12 cellular contexts compared by ENCODE assay signal in genomic region chr7:100397336-100398081, GRCh38. TPM values are rescaled to one million over a fixed set of nuclear protein-coding genes. Genes with fewer than 3 reads are reported as not detected.
DNase-seq lines count a peak whose midpoint lies in the region; ATAC-seq and TF ChIP-seq lines count a peak whose summit lies in the region.
"Had no signal": no experiment of that assay in that cellular context is flagged by ENCODE, and none has a peak within 500 bp of the region (broad histone marks: within the 10 kb centered on the region; RNA-seq: fewer than 3 reads in every experiment).

No MANE protein-coding gene starts in this region.

- H3K4me1 Mint-ChIP-seq in activated naive CD4-positive, alpha-beta T cell treated with anti-CD3 and anti-CD28 coated beads, Interleukin-2, amount 10 ng/mL, durations not matched to agents 7 days and 5 days: peaks cover 30% of the 10 kb centered on the region
- H3K4me1 Mint-ChIP-seq in stimulated activated effector memory CD8-positive, alpha-beta T cell treated with anti-CD3 and anti-CD28 coated beads, Interleukin-12 subunit alpha, Interleukin-12 subunit beta, amount 100 ng/mL, for 72 hours: peaks cover 22% of the 10 kb centered on the region

- peaks cover 0 to 7% (median 0%) of the 10 kb centered on the region in 4 donors for H3K4me1 ChIP-seq in transverse colon
- H3K4me1 ChIP-seq: uterus had no signal

- H3K27me3 ChIP-seq in brain microvascular endothelial cell (replicated peaks): peaks cover 2% of the 10 kb centered on the region
- no peaks in the 10 kb centered on the region for H3K27me3 ChIP-seq in transverse colon
- H3K27me3 ChIP-seq: uterus had no signal

- in situ Hi-C loops in brain microvascular endothelial cell (cut with HindIII; ENCODE audit: low pct_ligation_motif_present, low sequenced_read_pairs) (no loop called here), transverse colon (cut with MboI; ENCODE audit: low pct_ligation_motif_present in 1 of 4, low pct_unique_long_range_greater_than_20kb in 1 of 4, low sequenced_read_pairs in 3 of 4) (no loop called here)

- H3K27ac ChIP-seq in KOPT-K1 (ENCODE audit: low read depth, low read length, poor library complexity, severe bottlenecking) (peak overlapping the region; percentile 54), brain microvascular endothelial cell (no peak overlapping the region), transverse colon (no peak overlapping the region)
- H3K27ac ChIP-seq: uterus had no signal

- TF ChIP-seq EP300 in transverse colon (IDR thresholded peaks at IDR 0.05; ENCODE audit: low read depth): no peak

- peak overlapping the region; percentile 91 for H3K27ac Mint-ChIP-seq in activated naive CD4-positive, alpha-beta T cell treated with anti-CD3 and anti-CD28 coated beads, Interleukin-2, amount 10 ng/mL, durations not matched to agents 7 days and 5 days
- peak overlapping the region; percentile 80 for H3K27ac Mint-ChIP-seq in stimulated activated effector memory CD8-positive, alpha-beta T cell treated with anti-CD3 and anti-CD28 coated beads, Interleukin-12 subunit alpha, Interleukin-12 subunit beta, amount 100 ng/mL, for 72 hours

- H3K27me3 Mint-ChIP-seq in activated naive CD4-positive, alpha-beta T cell treated with anti-CD3 and anti-CD28 coated beads, Interleukin-2, amount 10 ng/mL, durations not matched to agents 7 days and 5 days: peaks cover 72% of the 10 kb centered on the region

- TF ChIP-seq POLR2A in transverse colon (IDR thresholded peaks at IDR 0.05): no peak

- H3K36me3 ChIP-seq in KOPT-K1 (ENCODE audit: insufficient read depth, low read length) (no peaks in the 10 kb centered on the region), brain microvascular endothelial cell (replicated peaks) (no peaks in the 10 kb centered on the region), transverse colon (no peaks in the 10 kb centered on the region)
- H3K36me3 ChIP-seq: uterus had no signal

- H3K4me3 Mint-ChIP-seq in activated naive CD4-positive, alpha-beta T cell treated with anti-CD3 and anti-CD28 coated beads, Interleukin-2, amount 10 ng/mL, durations not matched to agents 7 days and 5 days: peak overlapping the region; percentile 60
- H3K4me3 Mint-ChIP-seq in stimulated activated effector memory CD8-positive, alpha-beta T cell treated with anti-CD3 and anti-CD28 coated beads, Interleukin-12 subunit alpha, Interleukin-12 subunit beta, amount 100 ng/mL, for 72 hours: peak overlapping the region; percentile 28

- no peak for ATAC-seq in stimulated activated effector memory CD8-positive, alpha-beta T cell treated with anti-CD3 and anti-CD28 coated beads, Interleukin-12 subunit alpha, Interleukin-12 subunit beta, amount 100 ng/mL, for 72 hours
- ATAC-seq in activated CD4-positive, CD25-positive, alpha-beta regulatory T cell treated with anti-CD3 and anti-CD28 coated beads, Interleukin-2, amount 50 U/mL, for 24 hours: no peak

- H3K9me3 Mint-ChIP-seq in activated naive CD4-positive, alpha-beta T cell treated with anti-CD3 and anti-CD28 coated beads, Interleukin-2, amount 10 ng/mL, durations not matched to agents 7 days and 5 days: no peaks in the 10 kb centered on the region
- H3K9me3 Mint-ChIP-seq in stimulated activated effector memory CD8-positive, alpha-beta T cell treated with anti-CD3 and anti-CD28 coated beads, Interleukin-12 subunit alpha, Interleukin-12 subunit beta, amount 100 ng/mL, for 72 hours: no peaks in the 10 kb centered on the region

- 53 to 61% methylated on average over 5 to 13 of the region's 13 CpGs for WGBS in transverse colon (ENCODE audit: low coverage in 1 of 2), 2 donors

- intact Hi-C loops in transverse colon (cut with DNase I; ENCODE audit: low total_unique reads): no loop called here

- H3K9me3 ChIP-seq in KOPT-K1 (ENCODE audit: insufficient read depth, low read length, poor library complexity, severe bottlenecking) (no peaks in the 10 kb centered on the region), transverse colon (no peaks in the 10 kb centered on the region)
- H3K9me3 ChIP-seq: uterus had no signal

- DNase-seq in activated naive CD4-positive, alpha-beta T cell treated with anti-CD3 and anti-CD28 coated beads, Interleukin-2, amount 10 ng/mL, durations not matched to agents 7 days and 5 days: no peak
- DNase-seq in activated naive CD4-positive, alpha-beta T cell (lab: John Stamatoyannopoulos, UW): no peak
- DNase-seq in brain microvascular endothelial cell (no peak), transverse colon (no peak), A172 (ENCODE audit: low spot score) (no peak)
- DNase-seq in stimulated activated effector memory CD8-positive, alpha-beta T cell treated with anti-CD3 and anti-CD28 coated beads, Interleukin-12 subunit alpha, Interleukin-12 subunit beta, amount 100 ng/mL, for 72 hours (ENCODE audit: low spot score in 2 of 2): no peak
- DNase-seq: cortex of kidney, mesendoderm, NCI-H2081 treated with DMSO at 0.1 percent for 48 hours, uterus had no signal

- CTCF ChIA-PET in activated naive CD4-positive, alpha-beta T cell treated with anti-CD3 and anti-CD28 coated beads, Interleukin-2, amount 10 ng/mL, durations not matched to agents 7 days and 5 days (lab: Charles Lee): interaction anchor here (0.9 to 1.6 kb wide), 3 partner anchors 10 to 265 kb away, joined by 3 to 4 read pairs (median 3); no protein-coding TSS in a partner anchor

- H3K4me3 ChIP-seq in brain microvascular endothelial cell (ENCODE audit: low read depth, low read length) (no peak overlapping the region), transverse colon (no peak overlapping the region)
- H3K4me3 ChIP-seq: uterus had no signal

- peaks cover 2% of the 10 kb centered on the region for H3K36me3 Mint-ChIP-seq in activated naive CD4-positive, alpha-beta T cell treated with anti-CD3 and anti-CD28 coated beads, Interleukin-2, amount 10 ng/mL, durations not matched to agents 7 days and 5 days
- H3K36me3 Mint-ChIP-seq in stimulated activated effector memory CD8-positive, alpha-beta T cell treated with anti-CD3 and anti-CD28 coated beads, Interleukin-12 subunit alpha, Interleukin-12 subunit beta, amount 100 ng/mL, for 72 hours: peaks cover 11% of the 10 kb centered on the region

- TF ChIP-seq CTCF in brain microvascular endothelial cell (IDR thresholded peaks at IDR 0.05; ENCODE audit: low read depth, low read length, missing control alignments): peak; percentile 15
- TF ChIP-seq CTCF in transverse colon (IDR thresholded peaks at IDR 0.05): no peak

RNA-seq across cellular contexts. Expression of gene PILRA, which starts 24.2 kb away (rescaled TPM):
- 1 to 10 TPM in 2 of 4 donors, not detected in 2; 1.9 to 4.9 TPM for total RNA-seq in transverse colon
- not detected in 2 replicates for total RNA-seq in A172 (2014; rRNA removed; shearing (Covaris generic))

RNA-seq across cellular contexts. Expression of gene ZCWPW1, which starts 31.0 kb away (rescaled TPM):
- total RNA-seq in transverse colon: 1 to 10 TPM in 1 of 4 donors, under 1 TPM in 2, not detected in 1; 0.68 to 2.4 (median 0.80) TPM
- total RNA-seq in A172 (2014; rRNA removed; shearing (Covaris generic)): 2.9 and 3.7 TPM in 2 replicates

RNA-seq across cellular contexts. Expression of gene MEPCE, which starts 32.1 kb away (rescaled TPM):
- 10 to 100 TPM; 25.9 to 41.9 (median 30.5) TPM for total RNA-seq in transverse colon
- 33.4 and 34.8 TPM in 2 replicates for total RNA-seq in A172 (2014; rRNA removed; shearing (Covaris generic))

RNA-seq across cellular contexts. Expression of gene PPP1R35, which starts 38.8 kb away (rescaled TPM):
- total RNA-seq in transverse colon: 10 to 100 TPM; 17.1 to 98.4 (median 37.2) TPM
- 55.0 and 67.7 TPM in 2 replicates for total RNA-seq in A172 (2014; rRNA removed; shearing (Covaris generic))

RNA-seq across cellular contexts. Expression of gene PILRB, which starts 39.6 kb away (rescaled TPM):
- total RNA-seq in transverse colon: 100 to 1,000 TPM in 2 of 4 donors, 10 to 100 TPM in 2; 80.0 to 239 (median 113) TPM
- 14.3 and 16.4 TPM in 2 replicates for total RNA-seq in A172 (2014; rRNA removed; shearing (Covaris generic))
